17 cellular contexts compared by ENCODE assay signal in the genomic region with DNA sequence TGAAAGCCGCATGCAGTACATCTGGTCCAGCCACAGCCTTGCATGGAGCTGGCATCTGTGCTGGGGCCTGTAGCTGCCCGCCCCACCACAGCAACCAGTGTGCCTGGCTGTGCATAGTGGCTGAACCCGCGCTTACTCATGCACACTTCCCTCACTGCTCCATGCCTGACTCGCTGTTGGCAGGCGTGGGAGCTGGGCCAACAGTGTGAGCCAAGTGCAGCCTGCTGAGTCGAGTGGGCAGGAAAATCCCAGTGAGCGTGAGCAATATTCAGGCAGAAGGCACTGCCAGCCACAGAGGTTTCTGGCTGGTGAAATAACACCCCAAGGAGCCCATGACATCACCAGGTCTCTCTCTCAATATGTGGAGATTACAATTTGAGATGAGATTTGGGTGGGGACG.
DNase-seq lines count a peak whose midpoint lies in the region; ATAC-seq, FAIRE-seq and TF ChIP-seq lines count a peak whose summit lies in the region.
"Had no signal": no experiment of that assay in that cellular context is flagged by ENCODE, and none has a peak within 500 bp of the region (broad histone marks: within the 10 kb centered on the region; RNA-seq: fewer than 3 reads in every experiment).

No MANE protein-coding gene starts in this region.

- H3K4me3 ChIP-seq in dorsolateral prefrontal cortex = no peak overlapping the region
- H3K4me3 ChIP-seq: BLaER1, body of pancreas, lung, thoracic aorta had no signal

- TF ChIP-seq CTCF in dorsolateral prefrontal cortex (IDR thresholded peaks at IDR 0.05 in 54 of 56, conservative IDR thresholded peaks at IDR 0.05 in 2 of 56; ENCODE audit: low read depth in 1 of 56, partially characterized antibody in 56 of 56) = no peak

- FAIRE-seq in H54 (lab: Jason Lieb, UNC) = peak; percentile 94
- FAIRE-seq: HTR-8/SVneo, small intestine had no signal

- no peak for ATAC-seq in GM18873 (IDR thresholded peaks at IDR 0.05; ENCODE audit: low FRiP score, unreplicated experiment)
- ATAC-seq in HG02571 (IDR thresholded peaks at IDR 0.05; ENCODE audit: unreplicated experiment) = no peak
- ATAC-seq: body of pancreas; naive thymus-derived CD4-positive, alpha-beta T cell had no signal

- intact Hi-C loops in dorsolateral prefrontal cortex (cut with DNase I) = no loop called here

- H3K27ac ChIP-seq in dorsolateral prefrontal cortex = no peak overlapping the region
- H3K27ac ChIP-seq: BLaER1, body of pancreas, parathyroid adenoma, thoracic aorta had no signal

- no peaks in the 10 kb centered on the region for H3K27me3 ChIP-seq in dorsolateral prefrontal cortex
- H3K27me3 ChIP-seq: BLaER1, body of pancreas had no signal

- peak; percentile 12 for DNase-seq in H54 (ENCODE audit: insufficient read length, low spot score)
- peak; percentile 72 for DNase-seq in NCI-H446 treated with DMSO at 0.1 percent for 48 hours (lab: John Stamatoyannopoulos, UW)
- peak in 9 of 10 donors; percentile 29 to 76 (median 55) for DNase-seq in dorsolateral prefrontal cortex
- peak; percentile 7 for DNase-seq in stromal cell of bone marrow (ENCODE audit: low read depth)
- no peak for DNase-seq in NCI-H146 treated with DMSO at 0.1 percent for 48 hours (lab: John Stamatoyannopoulos, UW; ENCODE audit: unreplicated experiment)
- DNase-seq: activated T-cell treated with anti-CD3 and anti-CD28 coated beads, Interleukin-2, amount 50 U/mL, for 1 hour; body of pancreas; erythroblast; naive thymus-derived CD4-positive, alpha-beta T cell; small intestine had no signal

- no peak for TF ChIP-seq POLR2A in H54 (IDR thresholded peaks at IDR 0.05; ENCODE audit: low read depth, low read length)
